ENCODE assay signal across 2 cellular contexts in genomic region chr15:73341886-73342600, GRCh38.
TF ChIP-seq lines count a peak whose summit lies in the region.

No MANE protein-coding gene starts in this region.

TF ChIP-seq in SK-N-SH, 30 proteins besides CTCF, POLR2A, EP300 and RAD21 (continued from another document):
- no peak for TF ChIP-seq REST (IDR thresholded peaks at IDR 0.05; ENCODE audit: low read depth, low read length)
- TF ChIP-seq MXI1 (IDR thresholded peaks at IDR 0.05; ENCODE audit: low read depth, low read length): no peak
- no peak for TF ChIP-seq PBX3 (IDR thresholded peaks at IDR 0.05)
- TF ChIP-seq POLR2AphosphoS5 (IDR thresholded peaks at IDR 0.05; ENCODE audit: low read depth, low read length): no peak
- TF ChIP-seq ELF1 (IDR thresholded peaks at IDR 0.05): no peak
- TF ChIP-seq YY1 (IDR thresholded peaks at IDR 0.05; ENCODE audit: low read depth): no peak
- TF ChIP-seq SMC3 (IDR thresholded peaks at IDR 0.05; ENCODE audit: low read depth, low read length): no peak
- no peak for TF ChIP-seq RXRA (IDR thresholded peaks at IDR 0.05; ENCODE audit: borderline replicate concordance, low read depth)
- TF ChIP-seq, protein P1, sequence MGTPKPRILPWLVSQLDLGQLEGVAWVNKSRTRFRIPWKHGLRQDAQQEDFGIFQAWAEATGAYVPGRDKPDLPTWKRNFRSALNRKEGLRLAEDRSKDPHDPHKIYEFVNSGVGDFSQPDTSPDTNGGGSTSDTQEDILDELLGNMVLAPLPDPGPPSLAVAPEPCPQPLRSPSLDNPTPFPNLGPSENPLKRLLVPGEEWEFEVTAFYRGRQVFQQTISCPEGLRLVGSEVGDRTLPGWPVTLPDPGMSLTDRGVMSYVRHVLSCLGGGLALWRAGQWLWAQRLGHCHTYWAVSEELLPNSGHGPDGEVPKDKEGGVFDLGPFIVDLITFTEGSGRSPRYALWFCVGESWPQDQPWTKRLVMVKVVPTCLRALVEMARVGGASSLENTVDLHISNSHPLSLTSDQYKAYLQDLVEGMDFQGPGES (IDR thresholded peaks at IDR 0.05; ENCODE audit: low read depth, low read length): no peak

TF ChIP-seq in SK-N-SH treated with all-trans-retinoic acid at 6 μM for 48 hours, 23 proteins besides CTCF, POLR2A, EP300 and RAD21 (continued from another document):
- TF ChIP-seq, protein P2, sequence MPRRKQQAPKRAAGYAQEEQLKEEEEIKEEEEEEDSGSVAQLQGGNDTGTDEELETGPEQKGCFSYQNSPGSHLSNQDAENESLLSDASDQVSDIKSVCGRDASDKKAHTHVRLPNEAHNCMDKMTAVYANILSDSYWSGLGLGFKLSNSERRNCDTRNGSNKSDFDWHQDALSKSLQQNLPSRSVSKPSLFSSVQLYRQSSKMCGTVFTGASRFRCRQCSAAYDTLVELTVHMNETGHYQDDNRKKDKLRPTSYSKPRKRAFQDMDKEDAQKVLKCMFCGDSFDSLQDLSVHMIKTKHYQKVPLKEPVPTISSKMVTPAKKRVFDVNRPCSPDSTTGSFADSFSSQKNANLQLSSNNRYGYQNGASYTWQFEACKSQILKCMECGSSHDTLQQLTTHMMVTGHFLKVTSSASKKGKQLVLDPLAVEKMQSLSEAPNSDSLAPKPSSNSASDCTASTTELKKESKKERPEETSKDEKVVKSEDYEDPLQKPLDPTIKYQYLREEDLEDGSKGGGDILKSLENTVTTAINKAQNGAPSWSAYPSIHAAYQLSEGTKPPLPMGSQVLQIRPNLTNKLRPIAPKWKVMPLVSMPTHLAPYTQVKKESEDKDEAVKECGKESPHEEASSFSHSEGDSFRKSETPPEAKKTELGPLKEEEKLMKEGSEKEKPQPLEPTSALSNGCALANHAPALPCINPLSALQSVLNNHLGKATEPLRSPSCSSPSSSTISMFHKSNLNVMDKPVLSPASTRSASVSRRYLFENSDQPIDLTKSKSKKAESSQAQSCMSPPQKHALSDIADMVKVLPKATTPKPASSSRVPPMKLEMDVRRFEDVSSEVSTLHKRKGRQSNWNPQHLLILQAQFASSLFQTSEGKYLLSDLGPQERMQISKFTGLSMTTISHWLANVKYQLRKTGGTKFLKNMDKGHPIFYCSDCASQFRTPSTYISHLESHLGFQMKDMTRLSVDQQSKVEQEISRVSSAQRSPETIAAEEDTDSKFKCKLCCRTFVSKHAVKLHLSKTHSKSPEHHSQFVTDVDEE (CRISPR knock-in tag; IDR thresholded peaks at IDR 0.05): no peak
- TF ChIP-seq TCF4 (CRISPR knock-in tag; IDR thresholded peaks at IDR 0.05; ENCODE audit: borderline replicate concordance): no peak
- TF ChIP-seq, protein P3, sequence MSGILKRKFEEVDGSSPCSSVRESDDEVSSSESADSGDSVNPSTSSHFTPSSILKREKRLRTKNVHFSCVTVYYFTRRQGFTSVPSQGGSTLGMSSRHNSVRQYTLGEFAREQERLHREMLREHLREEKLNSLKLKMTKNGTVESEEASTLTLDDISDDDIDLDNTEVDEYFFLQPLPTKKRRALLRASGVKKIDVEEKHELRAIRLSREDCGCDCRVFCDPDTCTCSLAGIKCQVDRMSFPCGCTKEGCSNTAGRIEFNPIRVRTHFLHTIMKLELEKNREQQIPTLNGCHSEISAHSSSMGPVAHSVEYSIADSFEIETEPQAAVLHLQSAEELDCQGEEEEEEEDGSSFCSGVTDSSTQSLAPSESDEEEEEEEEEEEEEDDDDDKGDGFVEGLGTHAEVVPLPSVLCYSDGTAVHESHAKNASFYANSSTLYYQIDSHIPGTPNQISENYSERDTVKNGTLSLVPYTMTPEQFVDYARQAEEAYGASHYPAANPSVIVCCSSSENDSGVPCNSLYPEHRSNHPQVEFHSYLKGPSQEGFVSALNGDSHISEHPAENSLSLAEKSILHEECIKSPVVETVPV (CRISPR knock-in tag; IDR thresholded peaks at IDR 0.05): no peak
- TF ChIP-seq RARB (CRISPR knock-in tag; IDR thresholded peaks at IDR 0.05): no peak
- no peak for TF ChIP-seq POU6F1 (CRISPR knock-in tag; IDR thresholded peaks at IDR 0.05; ENCODE audit: borderline replicate concordance, low read depth)
- TF ChIP-seq CSDC2 (CRISPR knock-in tag; IDR thresholded peaks at IDR 0.05): no peak
- no peak for TF ChIP-seq GLIS3 (CRISPR knock-in tag; IDR thresholded peaks at IDR 0.05)
- no peak for TF ChIP-seq ISL1 (CRISPR knock-in tag; IDR thresholded peaks at IDR 0.05)
- TF ChIP-seq PATZ1 (CRISPR knock-in tag; IDR thresholded peaks at IDR 0.05; ENCODE audit: borderline replicate concordance): no peak
- TF ChIP-seq ESRRG (CRISPR knock-in tag; IDR thresholded peaks at IDR 0.05): no peak
- TF ChIP-seq ZFP30 (CRISPR knock-in tag; IDR thresholded peaks at IDR 0.05): no peak
- no peak for TF ChIP-seq BACH2 (CRISPR knock-in tag; IDR thresholded peaks at IDR 0.05; ENCODE audit: borderline replicate concordance)
- TF ChIP-seq ARNTL (CRISPR knock-in tag; IDR thresholded peaks at IDR 0.05; ENCODE audit: borderline replicate concordance, low read depth): no peak
- no peak for TF ChIP-seq OSR1 (CRISPR knock-in tag; IDR thresholded peaks at IDR 0.05)
- TF ChIP-seq ZFP3 (CRISPR knock-in tag; IDR thresholded peaks at IDR 0.05): no peak
- no peak for TF ChIP-seq ZNF8 (CRISPR knock-in tag; IDR thresholded peaks at IDR 0.05)
